ENCODE assay signal across 13 cellular contexts in genomic region chr5:81247441-81247972, GRCh38. TPM values are rescaled to one million over a fixed set of nuclear protein-coding genes. Genes with fewer than 3 reads are reported as not detected.
DNase-seq lines count a peak whose midpoint lies in the region; ATAC-seq and TF ChIP-seq lines count a peak whose summit lies in the region.
"Had no signal": no experiment of that assay in that cellular context is flagged by ENCODE, and none has a peak within 500 bp of the region (broad histone marks: within the 10 kb centered on the region; RNA-seq: fewer than 3 reads in every experiment).

No MANE protein-coding gene starts in this region.

- H3K4me1 Mint-ChIP-seq in endodermal cell (peaks cover 44% of the 10 kb centered on the region), nephron (peaks cover 36% of the 10 kb centered on the region)
- no peaks in the 10 kb centered on the region for H3K4me1 Mint-ChIP-seq in activated naive CD8-positive, alpha-beta T cell treated with anti-CD3 and anti-CD28 coated beads for 36 hours

- H3K9ac ChIP-seq in Karpas-422 (ENCODE audit: low read length) (no peak overlapping the region), endodermal cell (ENCODE audit: extremely low read depth, low read length, poor library complexity, severe bottlenecking) (peak overlapping the region; percentile 18)

- ATAC-seq in aorta (ENCODE audit: low FRiP score) = no peak
- no peak for ATAC-seq in HG03025 (IDR thresholded peaks at IDR 0.05; ENCODE audit: low FRiP score, unreplicated experiment)
- ATAC-seq: stimulated activated memory B cell treated with anti-CD40 and anti-IgM and Interleukin-4, amounts not matched to agents 10 μg/mL and 1 μg/mL and 100 μg/mL, for 72 hours had no signal

- intact Hi-C loops in aorta (cut with DNase I) = no loop called here

- H3K4me3 ChIP-seq in Karpas-422 (ENCODE audit: low read length) (no peak overlapping the region), endodermal cell (ENCODE audit: low read length) (no peak overlapping the region), aorta (ENCODE audit: low read length in 2 of 2) (no peak overlapping the region)
- H3K4me3 ChIP-seq: spleen had no signal

- no peak overlapping the region for H2AFZ ChIP-seq in Karpas-422 (ENCODE audit: low read length)

- TF ChIP-seq CTCF in endodermal cell (conservative IDR thresholded peaks at IDR 0.05) (no peak), nephron (IDR thresholded peaks at IDR 0.05; ENCODE audit: unreplicated experiment in 3 of 3) (no peak)

- no peaks in the 10 kb centered on the region for H4K20me1 ChIP-seq in Karpas-422 (ENCODE audit: insufficient read depth, low read depth, low read length)

- H3K27me3 ChIP-seq in Karpas-422 (ENCODE audit: low read length) = no peaks in the 10 kb centered on the region
- no peaks in the 10 kb centered on the region for H3K27me3 ChIP-seq in endodermal cell (ENCODE audit: control insufficient read depth, insufficient read depth, low read length, poor library complexity, severe bottlenecking)
- no peaks in the 10 kb centered on the region for H3K27me3 ChIP-seq in aorta (ENCODE audit: control insufficient read depth in 1 of 2, insufficient read depth in 2 of 2, low read length in 1 of 2)
- H3K27me3 ChIP-seq: spleen had no signal

- no peaks in the 10 kb centered on the region for H3K9me2 ChIP-seq in Karpas-422 (replicated peaks; ENCODE audit: insufficient read depth, low read length)

- 76 to 80% methylated on average over 3 of the region's 3 CpGs for WGBS in endodermal cell (ENCODE audit: insufficient coverage in 1 of 2, insufficient read length in 1 of 2), 2 experiments
- 89 to 95% methylated on average over 3 of the region's 3 CpGs for WGBS in aorta, 2 donors

- H3K27me3 Mint-ChIP-seq in endodermal cell (ENCODE audit: insufficient read depth) (no peaks in the 10 kb centered on the region), nephron (ENCODE audit: low read depth) (no peaks in the 10 kb centered on the region)
- no peaks in the 10 kb centered on the region for H3K27me3 Mint-ChIP-seq in activated naive CD8-positive, alpha-beta T cell treated with anti-CD3 and anti-CD28 coated beads for 36 hours
- H3K27me3 Mint-ChIP-seq: stimulated activated memory B cell treated with anti-CD40 and anti-IgM and Interleukin-4, amounts not matched to agents 10 μg/mL and 1 μg/mL and 100 μg/mL, for 72 hours had no signal

- H3K4me2 ChIP-seq in Karpas-422 (ENCODE audit: low read depth, low read length, poor library complexity, severe bottlenecking) = no peak overlapping the region

- no peaks in the 10 kb centered on the region for H3K9me3 ChIP-seq in Karpas-422 (ENCODE audit: low read length)
- H3K9me3 ChIP-seq in endodermal cell (ENCODE audit: control insufficient read depth, low read length) = peaks cover 8% of the 10 kb centered on the region
- H3K9me3 ChIP-seq in aorta (ENCODE audit: control insufficient read depth, low read length) = no peaks in the 10 kb centered on the region
- H3K9me3 ChIP-seq: spleen had no signal

- H3K4me1 ChIP-seq in Karpas-422 (ENCODE audit: low read length) (peaks cover 10% of the 10 kb centered on the region), endodermal cell (ENCODE audit: control insufficient read depth, insufficient read depth, low read length) (peaks cover 30% of the 10 kb centered on the region), aorta (ENCODE audit: control insufficient read depth in 1 of 2, insufficient read depth in 2 of 2, low read length in 2 of 2) (peaks cover 0 to 2% of the 10 kb centered on the region in 2 donors)
- H3K4me1 ChIP-seq: spleen had no signal

- H3K79me2 ChIP-seq in Karpas-422 (ENCODE audit: low read length) = peaks cover 8% of the 10 kb centered on the region; the same call in 1 of the 2 replicates

- H3K9me3 Mint-ChIP-seq in endodermal cell = peaks cover 2% of the 10 kb centered on the region
- peaks cover 4% of the 10 kb centered on the region for H3K9me3 Mint-ChIP-seq in nephron
- H3K9me3 Mint-ChIP-seq in activated naive CD8-positive, alpha-beta T cell treated with anti-CD3 and anti-CD28 coated beads for 36 hours = no peaks in the 10 kb centered on the region

- H3K27ac Mint-ChIP-seq in endodermal cell = peak overlapping the region; percentile 1
- H3K27ac Mint-ChIP-seq in nephron = peak overlapping the region; percentile 60 to 79 (median 63)
- H3K27ac Mint-ChIP-seq in activated naive CD8-positive, alpha-beta T cell treated with anti-CD3 and anti-CD28 coated beads for 36 hours = no peak overlapping the region
- H3K27ac Mint-ChIP-seq: stimulated activated memory B cell treated with anti-CD40 and anti-IgM and Interleukin-4, amounts not matched to agents 10 μg/mL and 1 μg/mL and 100 μg/mL, for 72 hours had no signal

- H3K4me3 Mint-ChIP-seq in endodermal cell = no peak overlapping the region
- H3K4me3 Mint-ChIP-seq in nephron = no peak overlapping the region
- H3K4me3 Mint-ChIP-seq in activated naive CD8-positive, alpha-beta T cell treated with anti-CD3 and anti-CD28 coated beads for 36 hours = no peak overlapping the region
- H3K4me3 Mint-ChIP-seq: stimulated activated memory B cell treated with anti-CD40 and anti-IgM and Interleukin-4, amounts not matched to agents 10 μg/mL and 1 μg/mL and 100 μg/mL, for 72 hours had no signal

- in situ Hi-C loops in ACHN (cut with HindIII; ENCODE audit: low pct_ligation_motif_present, low pct_unique_long_range_greater_than_20kb, low sequenced_read_pairs) = no loop called here

- H3K36me3 Mint-ChIP-seq in endodermal cell (ENCODE audit: low read depth) (peaks cover 8% of the 10 kb centered on the region), nephron (ENCODE audit: low read depth) (peaks cover 33% of the 10 kb centered on the region)
- peaks cover 10% of the 10 kb centered on the region for H3K36me3 Mint-ChIP-seq in activated naive CD8-positive, alpha-beta T cell treated with anti-CD3 and anti-CD28 coated beads for 36 hours

- H3K36me3 ChIP-seq in Karpas-422 (ENCODE audit: insufficient read depth, low read length) = 0 out of 2 replicates have a peak, but pooled peaks cover 5% of the 10 kb centered on the region
- H3K36me3 ChIP-seq in endodermal cell (ENCODE audit: control insufficient read depth, insufficient read depth, low read length) = peaks cover 7% of the 10 kb centered on the region
- H3K36me3 ChIP-seq in aorta (ENCODE audit: control insufficient read depth in 1 of 2, insufficient read depth in 2 of 2, low read length in 1 of 2) = peaks cover 3% of the 10 kb centered on the region in 2 donors

- H3K27ac ChIP-seq in Karpas-422 (ENCODE audit: low read length) (peak overlapping the region; percentile 2; the same call in 1 of the 2 replicates), endodermal cell (ENCODE audit: low read depth, low read length) (peak overlapping the region; percentile 59), aorta (ENCODE audit: low read depth in 1 of 2, low read length in 2 of 2) (no peak overlapping the region)
- H3K27ac ChIP-seq: spleen, WERI-Rb-1 had no signal

- peak; percentile 9 for DNase-seq in ACHN
- no peak for DNase-seq in Karpas-422
- DNase-seq in endodermal cell = no peak
- no peak for DNase-seq in NCI-H1092 (lab: John Stamatoyannopoulos, UW)
- DNase-seq in aorta = no peak
- no peak for DNase-seq in activated naive CD8-positive, alpha-beta T cell treated with anti-CD3 and anti-CD28 coated beads for 36 hours
- DNase-seq: kidney, NCI-H1092 treated with DMSO at 0.1 percent for 48 hours, spleen, WERI-Rb-1 had no signal

RNA-seq across cellular contexts. Expression of gene CKMT2, which starts 14.4 kb away (rescaled TPM):
- not detected in 2 replicates for total RNA-seq in Karpas-422 (2014; rRNA removed; shearing (Covaris generic); ENCODE audit: low replicate concordance)
- total RNA-seq in endodermal cell (1 to 10 TPM; 2.1 to 2.3 TPM), aorta (10 to 100 TPM; 24.1 to 29.3 TPM)
- polyA plus RNA-seq in endodermal cell (2013, experiment 1 of 2) = 0.75 TPM
- 0.54 TPM for polyA plus RNA-seq in endodermal cell (2013, experiment 2 of 2)
- 1 to 10 TPM; 5.4 to 5.8 TPM for polyA plus RNA-seq in aorta
- not detected for total RNA-seq in activated naive CD8-positive, alpha-beta T cell treated with anti-CD3 and anti-CD28 coated beads for 36 hours

RNA-seq across cellular contexts. Expression of gene ZCCHC9, which starts 53.9 kb away (rescaled TPM):
- 41.6 and 48.0 TPM in 2 replicates for total RNA-seq in Karpas-422 (2014; rRNA removed; shearing (Covaris generic); ENCODE audit: low replicate concordance)
- 10 to 100 TPM; 40.1 to 40.8 TPM for total RNA-seq in endodermal cell
- polyA plus RNA-seq in endodermal cell (2013, experiment 1 of 2) = 34.5 TPM
- 28.6 TPM for polyA plus RNA-seq in endodermal cell (2013, experiment 2 of 2)
- 10 to 100 TPM; 21.7 to 24.9 TPM for total RNA-seq in aorta
- 10 to 100 TPM; 29.2 to 43.3 TPM for polyA plus RNA-seq in aorta
- 10 to 100 TPM; 38.9 to 39.8 TPM for total RNA-seq in activated naive CD8-positive, alpha-beta T cell treated with anti-CD3 and anti-CD28 coated beads for 36 hours

Comparison
In these comparisons a context has a peak if more than half of its experiments do, and no peak if none do; other contexts are left out.
1. H3K27ac ChIP-seq: peak in Karpas-422 (single experiment) and endodermal cell (single experiment); none in aorta (0 of 2).
2. RNA of gene CKMT2, which starts 14.4 kb away (total RNA-seq): 24.1 to 29.3 TPM in aorta; 2.1 to 2.3 TPM in endodermal cell, not detected in activated naive CD8-positive, alpha-beta T cell treated with anti-CD3 and anti-CD28 coated beads for 36 hours and not detected in Karpas-422; every median in the first group is over 4 times any median in the second.